In genomic region chr22:47402876-47403525, GRCh38 we compare ENCODE assay signal across 17 cellular contexts.
DNase-seq lines count a peak whose midpoint lies in the region; ATAC-seq, FAIRE-seq and TF ChIP-seq lines count a peak whose summit lies in the region.
"Had no signal": no experiment of that assay in that cellular context is flagged by ENCODE, and none has a peak within 500 bp of the region (broad histone marks: within the 10 kb centered on the region; RNA-seq: fewer than 3 reads in every experiment).

No MANE protein-coding gene starts in this region.

- H3K27me3 ChIP-seq in left ventricle myocardium inferior (ENCODE audit: low read depth) (peaks cover 67% of the 10 kb centered on the region), osteoblast (ENCODE audit: insufficient read depth, low read length) (no peaks in the 10 kb centered on the region)

- H4K20me1 ChIP-seq in osteoblast (ENCODE audit: insufficient read depth, low read length) = no peaks in the 10 kb centered on the region

- no peaks in the 10 kb centered on the region for H3K79me2 ChIP-seq in osteoblast (ENCODE audit: insufficient read depth, low read length)

- H3K4me3 ChIP-seq in left ventricle myocardium inferior = no peak overlapping the region
- H3K4me3 ChIP-seq in coronary artery = no peak overlapping the region
- no peak overlapping the region for H3K4me3 ChIP-seq in osteoblast (ENCODE audit: insufficient read depth, low read length)

- no peak for FAIRE-seq in H54 (lab: Jason Lieb, UNC)
- FAIRE-seq: G401.6, GM12891, H1 had no signal

- no peak for ATAC-seq in GM18870 (IDR thresholded peaks at IDR 0.05; ENCODE audit: unreplicated experiment)
- ATAC-seq: HCT116 had no signal

- peak; percentile 29 for DNase-seq in cardiac septum (ENCODE audit: low spot score)
- DNase-seq in left ventricle myocardium inferior = no peak
- DNase-seq in coronary artery (ENCODE audit: low spot score) = peak; percentile 38
- peak; percentile 53 for DNase-seq in osteoblast (ENCODE audit: insufficient read length, low spot score, missing footprints)
- DNase-seq in H54 (ENCODE audit: insufficient read length, low spot score) = no peak
- no peak for DNase-seq in NCI-H1694 treated with DMSO at 0.1 percent for 48 hours (lab: John Stamatoyannopoulos, UW)
- DNase-seq: 8988T; AML-193; C1 segment of cervical spinal cord; Calu3; CD4-positive, alpha-beta T cell; DMS79 had no signal

- no peaks in the 10 kb centered on the region for H3K9me3 ChIP-seq in left ventricle myocardium inferior (replicated peaks)
- H3K9me3 ChIP-seq in osteoblast (ENCODE audit: low read depth, low read length) = no peaks in the 10 kb centered on the region

- H3K27ac ChIP-seq in left ventricle myocardium inferior (replicated peaks) (no peak overlapping the region), coronary artery (no peak overlapping the region), osteoblast (ENCODE audit: low read depth, low read length) (no peak overlapping the region)

- H3K4me1 ChIP-seq in left ventricle myocardium inferior (no peaks in the 10 kb centered on the region), osteoblast (ENCODE audit: insufficient read depth, low read length) (no peaks in the 10 kb centered on the region)

- intact Hi-C loops in cardiac septum (cut with DNase I) (loop anchor here (10.0 kb wide), 1 partner anchor 288 kb away; no protein-coding TSS in a partner anchor), left ventricle myocardium inferior (cut with micrococcal nuclease) (no loop called here)

- TF ChIP-seq POLR2A in H54 (IDR thresholded peaks at IDR 0.05; ENCODE audit: low read depth, low read length) = no peak

- H3K36me3 ChIP-seq in left ventricle myocardium inferior = no peaks in the 10 kb centered on the region
- H3K36me3 ChIP-seq in osteoblast (ENCODE audit: insufficient read depth, low read length) = no peaks in the 10 kb centered on the region

- H2AFZ ChIP-seq in osteoblast (ENCODE audit: low read length) = no peak overlapping the region

- no peak overlapping the region for H3K4me2 ChIP-seq in osteoblast (ENCODE audit: insufficient read depth, low read length)

- TF ChIP-seq CTCF in left ventricle myocardium inferior (IDR thresholded peaks at IDR 0.05; ENCODE audit: borderline replicate concordance) (no peak), coronary artery (IDR thresholded peaks at IDR 0.05) (no peak), osteoblast (IDR thresholded peaks at IDR 0.05; ENCODE audit: extremely low read depth, low read depth, low read length) (no peak)

Comparison
In these comparisons a context has a peak if more than half of its experiments do, and no peak if none do; other contexts are left out.
1. DNase-seq: peak in cardiac septum (single experiment), coronary artery (single experiment) and osteoblast (single experiment); none in left ventricle myocardium inferior (single experiment), H54 (single experiment) and NCI-H1694 treated with DMSO at 0.1 percent for 48 hours (single experiment).